Comparison of ENCODE assay signal across 15 cellular contexts in the genomic region with DNA sequence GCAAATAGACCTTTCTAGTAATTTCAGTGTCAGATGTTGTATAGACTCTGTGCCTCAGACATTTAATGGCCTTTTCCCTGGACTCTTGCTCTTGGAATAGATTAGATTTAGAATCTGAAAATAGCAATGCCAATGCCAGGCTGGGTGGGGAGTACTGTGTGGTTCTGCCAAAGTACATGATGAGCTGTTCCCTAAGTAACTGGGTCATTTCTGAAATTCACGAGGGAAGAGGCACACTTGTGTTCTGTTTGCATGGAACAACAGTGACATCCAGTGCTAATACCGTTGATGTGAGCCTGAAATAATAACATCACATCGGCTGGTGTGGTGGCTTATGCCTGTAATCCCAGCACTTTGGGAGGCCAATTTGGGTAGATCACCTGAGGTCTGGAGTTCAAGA.
DNase-seq lines count a peak whose midpoint lies in the region; ATAC-seq and TF ChIP-seq lines count a peak whose summit lies in the region.
"Had no signal": no experiment of that assay in that cellular context is flagged by ENCODE, and none has a peak within 500 bp of the region (broad histone marks: within the 10 kb centered on the region; RNA-seq: fewer than 3 reads in every experiment).

No MANE protein-coding gene starts in this region.

- no peak overlapping the region for H3K9ac ChIP-seq in BLaER1 treated with 17β-estradiol and CSF1 and Interleukin-3, amounts not matched to agents 10 nM and 100 nM
- H3K9ac ChIP-seq: neural progenitor cell had no signal

- POLR2A ChIA-PET in Panc1 (lab: Charles Lee): interaction anchor here (0.6 kb wide), 1 partner anchor 16 kb away, joined by 4 read pairs; no protein-coding TSS in a partner anchor

- H3K27me3 ChIP-seq in BLaER1 treated with 17β-estradiol and CSF1 and Interleukin-3, amounts not matched to agents 10 nM and 100 nM: no peaks in the 10 kb centered on the region
- H3K27me3 ChIP-seq in Panc1 (ENCODE audit: control insufficient read depth, insufficient read depth, low read length): no peaks in the 10 kb centered on the region
- H3K27me3 ChIP-seq in left ventricle myocardium inferior (ENCODE audit: low read depth): no peaks in the 10 kb centered on the region
- no peaks in the 10 kb centered on the region for H3K27me3 ChIP-seq in gastrocnemius medialis
- H3K27me3 ChIP-seq: adrenal gland, esophagus muscularis mucosa, neural progenitor cell had no signal

- peak overlapping the region in 10 of 11 experiments; percentile 52 to 77 (median 71); a peak in 20 of 22 replicates for H3K4me2 ChIP-seq in BLaER1 treated with 17β-estradiol and CSF1 and Interleukin-3, amounts not matched to agents 10 nM and 100 nM
- H3K4me2 ChIP-seq: neural progenitor cell had no signal

- no peaks in the 10 kb centered on the region for H3K9me3 ChIP-seq in BLaER1 treated with 17β-estradiol and CSF1 and Interleukin-3, amounts not matched to agents 10 nM and 100 nM (replicated peaks in 1 of 11)
- no peaks in the 10 kb centered on the region for H3K9me3 ChIP-seq in Panc1 (ENCODE audit: control insufficient read depth, insufficient read depth, low read depth, low read length)
- no peaks in the 10 kb centered on the region for H3K9me3 ChIP-seq in left ventricle myocardium inferior (replicated peaks)
- no peaks in the 10 kb centered on the region for H3K9me3 ChIP-seq in gastrocnemius medialis
- H3K9me3 ChIP-seq: adrenal gland, esophagus muscularis mucosa had no signal

- in situ Hi-C loops in Panc1 (cut with HindIII; ENCODE audit: low pct_unique_long_range_greater_than_20kb, low sequenced_read_pairs): no loop called here
- in situ Hi-C loops in gastrocnemius medialis (cut with MboI; ENCODE audit: low sequenced_read_pairs in 4 of 4): no loop called here

- DNase-seq in Panc1 (ENCODE audit: low read depth, low spot score): no peak
- peak; percentile 22 for DNase-seq in left ventricle myocardium inferior
- peak; percentile 15 to 60 for DNase-seq in gastrocnemius medialis
- no peak for DNase-seq in T1000 (lab: John Stamatoyannopoulos, UW)
- no peak for DNase-seq in NCI-H146 (lab: John Stamatoyannopoulos, UW)
- no peak for DNase-seq in activated T-cell treated with anti-CD3 and anti-CD28 coated beads, Interleukin-2, amount 50 U/mL, for 48 hours
- DNase-seq: cortex of kidney; DND-41; stimulated activated naive CD4-positive, alpha-beta T cell had no signal

- no TSS peak for BruUV-seq in Panc1 (replicated peaks; lab: Mats Ljungman, UMichigan)

- H3K36me3 ChIP-seq in BLaER1 treated with 17β-estradiol and CSF1 and Interleukin-3, amounts not matched to agents 10 nM and 100 nM: 0 out of 22 replicates have a peak, but pooled peaks cover 0 to 5% (median 0%) of the 10 kb centered on the region in 11 experiments
- no peaks in the 10 kb centered on the region for H3K36me3 ChIP-seq in Panc1 (ENCODE audit: control insufficient read depth, insufficient read depth, low read length)
- H3K36me3 ChIP-seq in left ventricle myocardium inferior: no peaks in the 10 kb centered on the region
- no peaks in the 10 kb centered on the region for H3K36me3 ChIP-seq in gastrocnemius medialis
- H3K36me3 ChIP-seq: adrenal gland, esophagus muscularis mucosa, neural progenitor cell had no signal

- peak; percentile 81 for ATAC-seq in Panc1
- peak; percentile 94 to 100 for ATAC-seq in gastrocnemius medialis
- no peak for ATAC-seq in GM19455 (IDR thresholded peaks at IDR 0.05; ENCODE audit: unreplicated experiment)

- intact Hi-C loops in Panc1 (cut with micrococcal nuclease; ENCODE audit: unreplicated experiment) (loop anchor here (2.0 kb wide), 2 partner anchors 211 to 345 kb away; no protein-coding TSS in a partner anchor), left ventricle myocardium inferior (cut with micrococcal nuclease) (no loop called here), gastrocnemius medialis (cut with DNase I; ENCODE audit: low total_unique reads) (loop anchor here (10.0 kb wide), 1 partner anchor 339 kb away; a partner anchor contains a TSS)

- TF ChIP-seq POLR2A in gastrocnemius medialis (IDR thresholded peaks at IDR 0.05): no peak

- H3K27ac ChIP-seq in BLaER1 treated with 17β-estradiol and CSF1 and Interleukin-3, amounts not matched to agents 10 nM and 100 nM: peak overlapping the region in 2 of 11 experiments; percentile 46 to 59; a peak in 2 of 22 replicates
- H3K27ac ChIP-seq in Panc1 (ENCODE audit: low read length) (peak overlapping the region; percentile 85), left ventricle myocardium inferior (replicated peaks) (peak overlapping the region; percentile 84), gastrocnemius medialis (peak overlapping the region in 2 of 4 donors; percentile 21 to 80)
- H3K27ac ChIP-seq: adrenal gland, esophagus muscularis mucosa, neural progenitor cell, skin epidermis had no signal

- H4K20me1 ChIP-seq in BLaER1 treated with 17β-estradiol and CSF1 and Interleukin-3, amounts not matched to agents 10 nM and 100 nM: peaks cover 0 to 10% (median 0%) of the 10 kb centered on the region in 11 experiments; a peak in 4 of 22 replicates

- CTCF ChIA-PET in Panc1 (lab: Charles Lee): interaction anchor here (0.6 to 1.2 kb wide), 4 partner anchors 9 to 694 kb away, joined by 3 to 10 read pairs (median 4); no protein-coding TSS in a partner anchor

- peaks cover 16 to 31% (median 27%) of the 10 kb centered on the region in 10 experiments for H3K4me1 ChIP-seq in BLaER1 treated with 17β-estradiol and CSF1 and Interleukin-3, amounts not matched to agents 10 nM and 100 nM
- H3K4me1 ChIP-seq in Panc1 (ENCODE audit: control insufficient read depth, insufficient read depth, low read length): peaks cover 21% of the 10 kb centered on the region
- H3K4me1 ChIP-seq in left ventricle myocardium inferior: peaks cover 14% of the 10 kb centered on the region
- H3K4me1 ChIP-seq in gastrocnemius medialis: peaks cover 0 to 30% of the 10 kb centered on the region in 2 donors
- H3K4me1 ChIP-seq: adrenal gland, neural progenitor cell had no signal

- TF ChIP-seq CTCF in Panc1 (IDR thresholded peaks at IDR 0.05) (peak; percentile 77), left ventricle myocardium inferior (IDR thresholded peaks at IDR 0.05; ENCODE audit: borderline replicate concordance) (peak; percentile 58), gastrocnemius medialis (IDR thresholded peaks at IDR 0.05 in 4 of 5, conservative IDR thresholded peaks at IDR 0.05 in 1 of 5) (peak in 4 of 5 experiments; percentile 19 to 49 (median 26))

- H3K4me3 ChIP-seq in BLaER1 treated with 17β-estradiol and CSF1 and Interleukin-3, amounts not matched to agents 10 nM and 100 nM: no peak overlapping the region
- H3K4me3 ChIP-seq in Panc1 (ENCODE audit: low read depth in 2 of 2, low read length in 2 of 2) (no peak overlapping the region), left ventricle myocardium inferior (no peak overlapping the region), gastrocnemius medialis (no peak overlapping the region)
- H3K4me3 ChIP-seq: adrenal gland, esophagus muscularis mucosa, neural progenitor cell, skin epidermis had no signal

Comparison
In these comparisons a context has a peak if more than half of its experiments do, and no peak if none do; other contexts are left out.
1. DNase-seq: peak in left ventricle myocardium inferior (single experiment) and gastrocnemius medialis (2 of 2); none in Panc1 (single experiment), T1000 (single experiment), NCI-H146 (single experiment) and activated T-cell treated with anti-CD3 and anti-CD28 coated beads, Interleukin-2, amount 50 U/mL, for 48 hours (0 of 2).
2. CTCF ChIP-seq: peak in every context shown above with its lines; median percentile 77 in Panc1; 58 in left ventricle myocardium inferior; 26 in gastrocnemius medialis.